In the genomic region with DNA sequence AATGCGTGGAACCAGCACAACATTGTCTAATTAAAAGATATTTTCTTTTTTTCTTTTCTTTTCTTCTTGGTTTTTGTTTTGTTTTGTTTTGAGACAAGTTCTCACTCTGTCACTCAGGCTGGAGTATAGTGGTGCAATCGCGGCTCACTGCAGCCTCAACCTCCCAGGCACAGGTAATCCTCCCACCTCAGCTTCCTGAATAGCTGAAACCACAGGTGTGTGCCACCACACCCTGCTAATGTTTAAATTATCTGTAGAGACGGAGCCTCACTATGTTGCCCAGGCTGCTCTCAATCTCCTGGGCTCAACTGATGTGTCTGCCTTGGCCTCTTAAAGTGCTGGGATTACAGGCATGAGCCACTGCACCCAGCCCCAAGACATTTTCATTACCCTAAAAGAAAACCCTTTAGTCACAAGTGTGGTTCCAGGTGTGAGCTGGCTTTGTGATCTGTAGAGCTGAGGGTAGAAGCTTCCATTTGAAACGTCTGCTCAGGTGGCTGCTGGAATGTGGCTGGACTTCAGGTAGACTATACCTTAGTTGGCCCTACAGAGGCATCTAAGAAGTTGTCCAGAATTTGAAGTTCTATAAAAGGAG, we compare ENCODE assay signal across 14 cellular contexts. TPM values are rescaled to one million over a fixed set of nuclear protein-coding genes. Genes with fewer than 3 reads are reported as not detected.
DNase-seq lines count a peak whose midpoint lies in the region; ATAC-seq and TF ChIP-seq lines count a peak whose summit lies in the region.
"Had no signal": no experiment of that assay in that cellular context is flagged by ENCODE, and none has a peak within 500 bp of the region (broad histone marks: within the 10 kb centered on the region; RNA-seq: fewer than 3 reads in every experiment).

No MANE protein-coding gene starts in this region.

- H3K79me2 ChIP-seq in Karpas-422 (ENCODE audit: low read length) = no peaks in the 10 kb centered on the region

- no peak overlapping the region; the same call in 1 of the 2 replicates for H3K27ac ChIP-seq in Karpas-422 (ENCODE audit: low read length)
- no peak overlapping the region for H3K27ac ChIP-seq in right atrium auricular region
- no peak overlapping the region for H3K27ac ChIP-seq in mesenchymal stem cell (ENCODE audit: low read length, poor library complexity, severe bottlenecking)
- no peak overlapping the region for H3K27ac ChIP-seq in lower lobe of right lung

- H2AFZ ChIP-seq in Karpas-422 (ENCODE audit: low read length) = peak overlapping the region; percentile 84; the same call in 1 of the 2 replicates
- no peak overlapping the region for H2AFZ ChIP-seq in mesenchymal stem cell (ENCODE audit: low read depth, low read length)

- H4K8ac ChIP-seq in mesenchymal stem cell (ENCODE audit: low read length) = no peak overlapping the region

- H3K36me3 ChIP-seq in Karpas-422 (ENCODE audit: insufficient read depth, low read length) = no peaks in the 10 kb centered on the region
- no peaks in the 10 kb centered on the region for H3K36me3 ChIP-seq in right atrium auricular region
- H3K36me3 ChIP-seq in mesenchymal stem cell (ENCODE audit: control insufficient read depth in 1 of 2, insufficient read depth in 2 of 2, low read depth in 1 of 2, low read length in 2 of 2) = no peaks in the 10 kb centered on the region
- H3K36me3 ChIP-seq in lower lobe of right lung = no peaks in the 10 kb centered on the region

- no peak overlapping the region for H2BK15ac ChIP-seq in mesenchymal stem cell (ENCODE audit: low read depth, poor library complexity, severe bottlenecking)

- in situ Hi-C loops in GM13977 (cut with MboI; ENCODE audit: low pct_unique_long_range_greater_than_20kb, low sequenced_read_pairs, unreplicated experiment) = no loop called here

- H3K4ac ChIP-seq in mesenchymal stem cell (ENCODE audit: low read depth in 1 of 2, low read length in 2 of 2) = no peak overlapping the region

- H3K9me3 ChIP-seq in Karpas-422 (ENCODE audit: low read length) (no peaks in the 10 kb centered on the region), right atrium auricular region (peaks cover 0 to 15% of the 10 kb centered on the region in 2 donors), mesenchymal stem cell (ENCODE audit: control insufficient read depth, low read length) (no peaks in the 10 kb centered on the region), lower lobe of right lung (no peaks in the 10 kb centered on the region)

- ATAC-seq in GM19463 (IDR thresholded peaks at IDR 0.05; ENCODE audit: unreplicated experiment) (peak; percentile 5), lower lobe of right lung (no peak)

- peak overlapping the region; percentile 22 for H3K4me2 ChIP-seq in Karpas-422 (ENCODE audit: low read depth, low read length, poor library complexity, severe bottlenecking)
- H3K4me2 ChIP-seq in mesenchymal stem cell (ENCODE audit: low read length, poor library complexity, severe bottlenecking) = no peak overlapping the region

- intact Hi-C loops in lower lobe of right lung (cut with DNase I) = no loop called here

- H3K27me3 ChIP-seq in Karpas-422 (ENCODE audit: low read length) = no peaks in the 10 kb centered on the region
- H3K27me3 ChIP-seq in right atrium auricular region = no peaks in the 10 kb centered on the region
- no peaks in the 10 kb centered on the region for H3K27me3 ChIP-seq in mesenchymal stem cell (ENCODE audit: control insufficient read depth in 1 of 2, insufficient read depth in 1 of 2, low read length in 2 of 2)
- no peaks in the 10 kb centered on the region for H3K27me3 ChIP-seq in lower lobe of right lung (ENCODE audit: low read depth)

- no peak overlapping the region for H4K91ac ChIP-seq in mesenchymal stem cell (ENCODE audit: low read length)

- no peak overlapping the region for H3K14ac ChIP-seq in mesenchymal stem cell (ENCODE audit: low read length in 2 of 2)

- no peak overlapping the region for H3K18ac ChIP-seq in mesenchymal stem cell (ENCODE audit: low read depth in 1 of 2, low read length in 2 of 2)

- no peaks in the 10 kb centered on the region for H3K79me1 ChIP-seq in mesenchymal stem cell (replicated peaks; ENCODE audit: low read length, poor library complexity, severe bottlenecking)

- DNase-seq in GM12865 (ENCODE audit: low read depth) = peak; percentile 29
- DNase-seq in Karpas-422 = no peak
- DNase-seq in islet precursor cell = peak; percentile 24
- DNase-seq in GM13977 (ENCODE audit: low spot score) = no peak
- DNase-seq in right atrium auricular region (ENCODE audit: low spot score) = no peak
- DNase-seq in mesenchymal stem cell = no peak
- no peak for DNase-seq in lower lobe of right lung
- DNase-seq: activated T-cell treated with anti-CD3 and anti-CD28 coated beads, Interleukin-2, amount 50 U/mL, for 48 hours; C1 segment of cervical spinal cord; effector memory CD4-positive, alpha-beta T cell; NCI-H1417; NCI-H510A treated with DMSO at 0.1 percent for 48 hours; stimulated activated CD4-positive, alpha-beta T cell treated with anti-CD3 and anti-CD28 coated beads, Interleukin-4, amount 100 ng/mL, for 24 hours had no signal

- 90% methylated on average over 4 of the region's 5 CpGs for WGBS in mesenchymal stem cell

- TF ChIP-seq CTCF in GM12865 (IDR thresholded peaks at IDR 0.05; ENCODE audit: insufficient read depth, low read depth, low read length, missing control alignments) = no peak
- no peak for TF ChIP-seq CTCF in GM13977 (IDR thresholded peaks at IDR 0.05; ENCODE audit: extremely low read depth, insufficient read depth, missing control alignments)
- TF ChIP-seq CTCF in right atrium auricular region (IDR thresholded peaks at IDR 0.05) = no peak
- TF ChIP-seq CTCF in lower lobe of right lung (IDR thresholded peaks at IDR 0.05) = no peak

- H3K23ac ChIP-seq in mesenchymal stem cell (ENCODE audit: low read length in 2 of 2) = peak overlapping the region in 1 of 2 experiments; percentile 10

- no peak overlapping the region for H2BK12ac ChIP-seq in mesenchymal stem cell (ENCODE audit: low read length in 2 of 2)

- H3K9ac ChIP-seq in Karpas-422 (ENCODE audit: low read length) = peak overlapping the region; percentile 4; the same call in 1 of the 2 replicates
- no peak overlapping the region for H3K9ac ChIP-seq in mesenchymal stem cell (ENCODE audit: low read length)

- H3K4me3 ChIP-seq in GM12865 (ENCODE audit: low read depth, low read length) (no peak overlapping the region), Karpas-422 (ENCODE audit: low read length) (no peak overlapping the region), right atrium auricular region (no peak overlapping the region), mesenchymal stem cell (ENCODE audit: insufficient read depth in 1 of 2, low read depth in 1 of 2, low read length in 2 of 2) (no peak overlapping the region), lower lobe of right lung (no peak overlapping the region)

- H2AK5ac ChIP-seq in mesenchymal stem cell (ENCODE audit: low read length, severe bottlenecking) = no peak overlapping the region

- no peaks in the 10 kb centered on the region for H4K20me1 ChIP-seq in Karpas-422 (ENCODE audit: insufficient read depth, low read depth, low read length)

- H2BK120ac ChIP-seq in mesenchymal stem cell (ENCODE audit: low read depth, low read length) = no peak overlapping the region

- H2BK5ac ChIP-seq in mesenchymal stem cell (ENCODE audit: low read depth, low read length, poor library complexity, severe bottlenecking) = no peak overlapping the region

- H3K4me1 ChIP-seq in Karpas-422 (ENCODE audit: low read length) = peaks cover 31% of the 10 kb centered on the region
- H3K4me1 ChIP-seq in right atrium auricular region = peaks cover 0 to 12% of the 10 kb centered on the region in 2 donors
- H3K4me1 ChIP-seq in mesenchymal stem cell (ENCODE audit: control insufficient read depth, insufficient read depth, low read depth, low read length) = peaks cover 5% of the 10 kb centered on the region
- H3K4me1 ChIP-seq in lower lobe of right lung = peaks cover 19% of the 10 kb centered on the region

- no peaks in the 10 kb centered on the region for H3K9me2 ChIP-seq in Karpas-422 (replicated peaks; ENCODE audit: insufficient read depth, low read length)

RNA-seq across cellular contexts. Expression of gene NEK6, which starts 19.1 kb away (rescaled TPM):
- 77.9 and 93.3 TPM in 2 replicates for total RNA-seq in Karpas-422 (2014; rRNA removed; shearing (Covaris generic); ENCODE audit: low replicate concordance)
- total RNA-seq in right atrium auricular region = 1 to 10 TPM; 9.2 to 9.7 TPM
- polyA plus RNA-seq in mesenchymal stem cell (2013, experiment 1 of 2) = 99.8 TPM
- polyA plus RNA-seq in mesenchymal stem cell (2013, experiment 2 of 2) = 97.5 TPM
- 125 TPM for total RNA-seq in lower lobe of right lung

Comparison
In these comparisons a context has a peak if more than half of its experiments do, and no peak if none do; other contexts are left out.
1. DNase-seq: peak in GM12865 (single experiment) and islet precursor cell (single experiment); none in Karpas-422 (single experiment), GM13977 (single experiment), right atrium auricular region (single experiment), mesenchymal stem cell (single experiment) and lower lobe of right lung (single experiment).